1 cellular context compared by ENCODE assay signal in genomic region chr12:109433618-109434017, GRCh38.
TF ChIP-seq lines count a peak whose summit lies in the region.

No MANE protein-coding gene starts in this region.

TF ChIP-seq in HCT116, 20 proteins besides CTCF, POLR2A, EP300 and RAD21 (continued from another document):
- TF ChIP-seq REST (IDR thresholded peaks at IDR 0.05; ENCODE audit: low read depth) (no peak), SP1 (IDR thresholded peaks at IDR 0.05; ENCODE audit: low read depth) (no peak), ATF3 (IDR thresholded peaks at IDR 0.05) (no peak), ELF1 (IDR thresholded peaks at IDR 0.05; ENCODE audit: borderline replicate concordance, low read depth) (no peak), TCF7L2 (IDR thresholded peaks at IDR 0.05; ENCODE audit: borderline replicate concordance, extremely low read depth, insufficient read depth, insufficient read length) (no peak), MAX (IDR thresholded peaks at IDR 0.05) (no peak), CBX3 (IDR thresholded peaks at IDR 0.05; ENCODE audit: low read depth) (no peak), POLR2AphosphoS5 (IDR thresholded peaks at IDR 0.05; ENCODE audit: low read depth, low read length) (no peak), EZH2 (IDR thresholded peaks at IDR 0.05) (no peak)
